Comparison of ENCODE assay signal across 11 cellular contexts in genomic region chr3:149572796-149573414, GRCh38.
DNase-seq lines count a peak whose midpoint lies in the region; ATAC-seq and TF ChIP-seq lines count a peak whose summit lies in the region.
"Had no signal": no experiment of that assay in that cellular context is flagged by ENCODE, and none has a peak within 500 bp of the region (broad histone marks: within the 10 kb centered on the region; RNA-seq: fewer than 3 reads in every experiment).

No MANE protein-coding gene starts in this region.

- no peak for DNase-seq in HCT116 (ENCODE audit: low read depth, low spot score)
- peak; percentile 62 for DNase-seq in amniotic epithelial cell (ENCODE audit: low read depth)
- peak in 1 of 2 donors; percentile 64 for DNase-seq in foreskin keratinocyte
- no peak for DNase-seq in stomach
- DNase-seq in activated T-cell treated with anti-CD3 and anti-CD28 coated beads for 4 hours, result no peak
- no peak for DNase-seq in NCI-H1436 (lab: John Stamatoyannopoulos, UW)
- no peak for DNase-seq in SK-N-DZ (ENCODE audit: low spot score)
- DNase-seq: DND-41, NCI-H1417 treated with DMSO at 0.1 percent for 48 hours, upper lobe of left lung had no signal

- POLR2A ChIA-PET in HCT116 (lab: Charles Lee), result interaction anchor here (0.6 to 1.2 kb wide), 6 partner anchors 9 to 489 kb away, joined by 3 to 8 read pairs (median 6); partner anchors contain the start of genes COMMD2 and WWTR1

- H3K27me3 ChIP-seq in HCT116 (ENCODE audit: insufficient read depth, low read length) (no peaks in the 10 kb centered on the region), foreskin keratinocyte (no peaks in the 10 kb centered on the region), stomach (no peaks in the 10 kb centered on the region)
- H3K27me3 ChIP-seq: upper lobe of left lung had no signal

- BruUV-seq in HCT116 (replicated peaks; lab: Mats Ljungman, UMichigan), result no TSS peak

- peak overlapping the region; percentile 45 for H3K9ac ChIP-seq in HCT116 (ENCODE audit: low read length)

- H3K36me3 ChIP-seq in HCT116 (ENCODE audit: control insufficient read depth in 1 of 2, insufficient read depth in 2 of 2, low read length in 2 of 2) (0 out of 4 replicates have a peak, but pooled peaks cover 0 to 5% of the 10 kb centered on the region in 2 experiments), stomach (peaks cover 0 to 24% (median 13%) of the 10 kb centered on the region in 4 donors)

- H3K4me3 ChIP-seq in HCT116 (replicated peaks in 1 of 2; ENCODE audit: low read depth in 1 of 2, low read length in 2 of 2), result peak overlapping the region in 1 of 2 experiments; percentile 22; a peak in 1 of 4 replicates
- no peak overlapping the region for H3K4me3 ChIP-seq in stomach
- H3K4me3 ChIP-seq: upper lobe of left lung had no signal

- no peak for TF ChIP-seq CTCF in HCT116 (IDR thresholded peaks at IDR 0.05 in 2 of 3, conservative IDR thresholded peaks at IDR 0.05 in 1 of 3; ENCODE audit: borderline replicate concordance in 1 of 3, insufficient read depth in 1 of 3, low read depth in 2 of 3, low read length in 2 of 3)
- TF ChIP-seq CTCF in foreskin keratinocyte (conservative IDR thresholded peaks at IDR 0.05), result no peak
- no peak for TF ChIP-seq CTCF in stomach (IDR thresholded peaks at IDR 0.05)

- TF ChIP-seq POLR2A in HCT116 (IDR thresholded peaks at IDR 0.05; ENCODE audit: borderline replicate concordance, extremely low read depth, insufficient read depth, insufficient read length) (no peak), stomach (IDR thresholded peaks at IDR 0.05) (no peak)

- TF ChIP-seq EP300 in stomach (IDR thresholded peaks at IDR 0.05), result no peak

- CTCF ChIA-PET in HCT116 (lab: Charles Lee), result interaction anchor here (0.9 kb wide), 1 partner anchor 180 kb away, joined by 3 read pairs; no protein-coding TSS in a partner anchor

- H3K79me2 ChIP-seq in HCT116 (ENCODE audit: insufficient read depth, low read length), result peaks cover 42% of the 10 kb centered on the region

- no peak overlapping the region for H2AFZ ChIP-seq in HCT116 (ENCODE audit: low read depth, low read length, poor library complexity, severe bottlenecking)

- H3K4me2 ChIP-seq in HCT116 (ENCODE audit: low read length), result peak overlapping the region; percentile 74

- RAD21 ChIA-PET in HCT116 (lab: Charles Lee; ENCODE audit: low non-redundant PET in 1 of 2, low total read pairs in 2 of 2, uncharacterized antibody in 2 of 2, unreplicated experiment in 2 of 2), result interaction anchor here in 1 of 2 experiments (1.2 kb wide), 1 partner anchor 85 kb away, joined by 3 read pairs; the partner anchor contains the start of gene WWTR1

- H3K4me1 ChIP-seq in HCT116 (ENCODE audit: control insufficient read depth in 1 of 2, insufficient read depth in 2 of 2, low read length in 2 of 2) (peaks cover 72 to 76% of the 10 kb centered on the region in 2 experiments), foreskin keratinocyte (peaks cover 33% of the 10 kb centered on the region), stomach (peaks cover 30 to 71% (median 51%) of the 10 kb centered on the region in 4 donors)

- 66 to 91% (median 85%) methylated on average over 6 of the region's 6 CpGs for WGBS in stomach, 5 donors

- H3K27ac ChIP-seq in HCT116 (ENCODE audit: low read depth, low read length) (peak overlapping the region; percentile 99), foreskin keratinocyte (no peak overlapping the region), stomach (peak overlapping the region in 4 of 5 donors; percentile 2 to 86 (median 82))

- H4K20me1 ChIP-seq in HCT116 (ENCODE audit: insufficient read depth), result no peaks in the 10 kb centered on the region

- no peaks in the 10 kb centered on the region for H3K9me3 ChIP-seq in HCT116 (ENCODE audit: control insufficient read depth in 1 of 2, insufficient read depth in 1 of 2, low read depth in 1 of 2, low read length in 2 of 2)
- no peaks in the 10 kb centered on the region for H3K9me3 ChIP-seq in stomach
- H3K9me3 ChIP-seq: upper lobe of left lung had no signal

- intact Hi-C loops in HCT116 (cut with micrococcal nuclease), result no loop called here
- intact Hi-C loops in stomach (cut with DNase I; ENCODE audit: low total_unique reads), result loop anchor here (10.0 kb wide), 1 partner anchor 82 kb away; the partner anchor contains the start of gene WWTR1

- ATAC-seq in HCT116 (peak; percentile 54), foreskin keratinocyte (peak; percentile 44), GM21786 (IDR thresholded peaks at IDR 0.05; ENCODE audit: unreplicated experiment) (no peak)

- no peaks in the 10 kb centered on the region for H3K9me2 ChIP-seq in HCT116 (ENCODE audit: insufficient read depth)

- TF ChIP-seq RAD21 in HCT116 (IDR thresholded peaks at IDR 0.05; ENCODE audit: low read depth), result no peak

TF ChIP-seq in HCT116, 20 proteins besides CTCF, POLR2A, EP300 and RAD21:
- TF ChIP-seq YY1 (IDR thresholded peaks at IDR 0.05; ENCODE audit: extremely low read depth, insufficient replicate concordance, low read depth, low read length) (peak; percentile 23), JUND (IDR thresholded peaks at IDR 0.05) (no peak)
